ENCODE assay signal across 8 cellular contexts in the genomic region with DNA sequence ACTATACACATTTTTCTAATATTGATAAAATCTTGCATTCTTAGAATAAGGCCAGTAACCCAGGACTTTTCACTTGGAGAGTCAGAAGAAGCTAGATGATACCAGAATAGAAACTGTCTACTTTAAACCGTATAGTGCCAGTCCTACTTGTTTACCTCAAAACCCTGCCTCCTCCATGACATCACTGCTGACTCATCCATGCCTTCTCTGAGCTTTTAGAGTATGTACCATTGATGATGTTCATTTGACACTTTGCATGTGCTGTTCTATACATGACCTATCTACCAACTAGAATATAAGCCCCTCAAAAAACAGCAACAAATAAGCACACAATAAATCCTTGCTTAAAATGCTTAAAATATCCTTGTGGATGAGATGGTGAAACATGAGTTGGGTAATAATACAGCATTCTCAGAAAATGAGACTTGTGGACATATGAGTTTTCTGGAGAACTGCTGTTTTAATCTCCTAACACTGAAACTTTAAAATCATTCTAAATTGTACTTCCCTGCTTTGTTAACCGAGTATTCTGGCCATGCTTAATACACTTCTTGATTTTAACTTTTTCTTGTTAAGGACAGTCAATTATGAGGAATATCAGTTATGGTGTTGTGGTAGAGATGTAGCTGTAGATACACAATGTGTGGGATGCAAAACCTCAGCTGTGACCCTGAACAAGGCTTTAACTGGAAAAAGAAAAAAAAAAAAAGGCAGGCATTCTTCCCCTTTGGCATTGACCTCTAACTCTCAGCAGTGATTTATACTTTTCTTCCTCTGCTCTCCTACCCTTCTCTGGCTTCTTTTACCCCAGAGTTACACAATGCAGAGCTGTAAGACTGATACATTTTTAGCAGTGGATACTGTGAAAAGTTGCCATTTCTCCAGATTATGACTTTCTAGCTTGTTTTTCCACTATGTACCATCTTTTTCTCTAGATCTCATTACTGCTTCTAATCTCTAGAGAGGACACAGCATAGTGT. TPM values are rescaled to one million over a fixed set of nuclear protein-coding genes. Genes with fewer than 3 reads are reported as not detected.
DNase-seq lines count a peak whose midpoint lies in the region; ATAC-seq, FAIRE-seq and TF ChIP-seq lines count a peak whose summit lies in the region.

No MANE protein-coding gene starts in this region.

- no peak overlapping the region for H3K27ac Mint-ChIP-seq in H9

- H3K79me2 ChIP-seq in H9 (ENCODE audit: insufficient read depth, low read length) = peaks cover 1% of the 10 kb centered on the region; the same call in 1 of the 2 replicates

- H2AFZ ChIP-seq in H9 (ENCODE audit: low read length) = no peak overlapping the region

- H3K4me3 Mint-ChIP-seq in H9 = peak overlapping the region in 1 of 2 experiments; percentile 94; a peak in 2 of 5 replicates

- peaks cover 13% of the 10 kb centered on the region for H3K27me3 ChIP-seq in iPS-20b (ENCODE audit: insufficient read depth, low read length)
- H3K27me3 ChIP-seq in H9 (ENCODE audit: insufficient read depth, low read length) = no peaks in the 10 kb centered on the region; the same call in 1 of the 2 replicates
- no peaks in the 10 kb centered on the region for H3K27me3 ChIP-seq in Peyer's patch

- H3K36me3 ChIP-seq in iPS-20b (ENCODE audit: insufficient read depth, low read depth, low read length) = no peaks in the 10 kb centered on the region
- H3K36me3 ChIP-seq in Peyer's patch = no peaks in the 10 kb centered on the region

- TF ChIP-seq CTCF in H9 (conservative IDR thresholded peaks at IDR 0.05) = no peak
- no peak for TF ChIP-seq CTCF in Peyer's patch (IDR thresholded peaks at IDR 0.05)

- H3K9me3 Mint-ChIP-seq in H9 = no peaks in the 10 kb centered on the region; a peak in 2 of 5 replicates

- no peak overlapping the region for H3K18ac ChIP-seq in H9 (ENCODE audit: insufficient read length, low read depth, low read length)

- WGBS in H9 (ENCODE audit: extremely low coverage, insufficient read length, low lambda C conversion rate) = no CpG with 5 or more reads among the region's 2 CpGs

- peak; percentile 31 for ATAC-seq in HG02798 (IDR thresholded peaks at IDR 0.05; ENCODE audit: poor library complexity, unreplicated experiment)

- H2BK20ac ChIP-seq in H9 (ENCODE audit: low read depth, low read length, poor library complexity, severe bottlenecking) = no peak overlapping the region

- peak overlapping the region; percentile 90; the same call in 1 of the 2 replicates for H3K4me3 ChIP-seq in iPS-20b (ENCODE audit: low read length)
- no peak overlapping the region for H3K4me3 ChIP-seq in Peyer's patch

- peak overlapping the region; percentile 28; the same call in 1 of the 2 replicates for H3K9ac ChIP-seq in iPS-20b (ENCODE audit: low read depth, low read length)
- H3K9ac ChIP-seq in H9 (ENCODE audit: extremely low read depth, insufficient read length, low read length) = no peak overlapping the region

- no peak overlapping the region for H3K14ac ChIP-seq in H9 (ENCODE audit: insufficient read depth, low read length)

- no peak overlapping the region for H2BK5ac ChIP-seq in H9 (ENCODE audit: insufficient read length, low read length)

- H3K9me3 ChIP-seq in iPS-20b (ENCODE audit: insufficient read depth, low read depth, low read length) (no peaks in the 10 kb centered on the region), H9 (ENCODE audit: control insufficient read depth, low read depth, low read length) (no peaks in the 10 kb centered on the region), Peyer's patch (no peaks in the 10 kb centered on the region)

- H2BK12ac ChIP-seq in H9 (ENCODE audit: insufficient read length, low read depth, low read length) = no peak overlapping the region

- DNase-seq in GM18507 (ENCODE audit: extremely low spot score, insufficient read length, low read depth) (no peak), RKO (ENCODE audit: low spot score) (peak; percentile 84), H9 (no peak), Peyer's patch (no peak)
- peak; percentile 62 for DNase-seq in activated naive CD4-positive, alpha-beta T cell treated with anti-CD3 and anti-CD28 coated beads, Interleukin-2, amount 50 U/mL, for 16 hours
- DNase-seq in stimulated activated CD8-positive, alpha-beta memory T cell treated with anti-CD3 and anti-CD28 coated beads, Interleukin-15, amount 100 ng/mL, for 48 hours (ENCODE audit: low read depth in 2 of 2) = peak; percentile 42 to 61

- peak; percentile 45 for FAIRE-seq in GM18507 (lab: Jason Lieb, UNC)

- no peak overlapping the region for H2BK120ac ChIP-seq in H9 (ENCODE audit: low read depth, low read length, poor library complexity, severe bottlenecking)

- H4K20me1 ChIP-seq in H9 (ENCODE audit: control insufficient read depth, insufficient read depth, insufficient read length) = no peaks in the 10 kb centered on the region

- H3K27ac ChIP-seq in iPS-20b (ENCODE audit: low read length) = no peak overlapping the region
- no peak overlapping the region for H3K27ac ChIP-seq in H9 (ENCODE audit: insufficient read length, low read depth, low read length)
- peak overlapping the region in 1 of 4 donors; percentile 90 for H3K27ac ChIP-seq in Peyer's patch

- no peak overlapping the region for H4K5ac ChIP-seq in H9 (ENCODE audit: insufficient read length, low read depth, low read length)

- H3T11ph ChIP-seq in H9 (ENCODE audit: low read length) = no peak overlapping the region

- no peak overlapping the region for H4K91ac ChIP-seq in H9 (ENCODE audit: insufficient read length, low read depth, low read length)

- H3K27me3 Mint-ChIP-seq in H9 (ENCODE audit: low read depth) = peaks cover 11% of the 10 kb centered on the region

- no peak overlapping the region for H3K4ac ChIP-seq in H9 (ENCODE audit: low read depth, low read length)

- H3K4me2 ChIP-seq in H9 (ENCODE audit: insufficient read depth, insufficient read length, low read length) = no peak overlapping the region

- peaks cover 19 to 33% of the 10 kb centered on the region in 2 experiments for H3K4me1 Mint-ChIP-seq in H9

- H2BK15ac ChIP-seq in H9 (ENCODE audit: low read depth, low read length) = no peak overlapping the region

- H3K23ac ChIP-seq in H9 (ENCODE audit: insufficient read length, low read depth, low read length) = no peak overlapping the region

- H4K8ac ChIP-seq in H9 (replicated peaks; ENCODE audit: insufficient read length, low read depth, low read length) = no peak overlapping the region

- peaks cover 12% of the 10 kb centered on the region for H3K4me1 ChIP-seq in iPS-20b (ENCODE audit: insufficient read depth, low read length)
- no peaks in the 10 kb centered on the region for H3K4me1 ChIP-seq in H9 (ENCODE audit: insufficient read depth, low read length)
- peaks cover 0 to 25% (median 3%) of the 10 kb centered on the region in 4 donors for H3K4me1 ChIP-seq in Peyer's patch

- H3K23me2 ChIP-seq in H9 (ENCODE audit: insufficient read length, low read depth, low read length, poor library complexity, severe bottlenecking) = peaks cover 12% of the 10 kb centered on the region

- peaks cover 0 to 6% (median 2%) of the 10 kb centered on the region in 3 experiments; a peak in 4 of 7 replicates for H3K36me3 Mint-ChIP-seq in H9 (ENCODE audit: insufficient read depth in 1 of 3, low read depth in 3 of 3)

- H3K56ac ChIP-seq in H9 (ENCODE audit: insufficient read length, low read depth, low read length) = no peak overlapping the region

- H3K79me1 ChIP-seq in H9 (ENCODE audit: insufficient read depth, low read depth, low read length, poor library complexity, severe bottlenecking) = peaks cover 3% of the 10 kb centered on the region

- H2AK5ac ChIP-seq in H9 (ENCODE audit: insufficient read length, low read length) = no peak overlapping the region

- no peak for TF ChIP-seq POLR2A in Peyer's patch (IDR thresholded peaks at IDR 0.05)

RNA-seq across cellular contexts. Expression of gene CTNNAL1, which starts 2.3 kb away (rescaled TPM):
- total RNA-seq in H9 (2021) (51.9 and 52.9 TPM in 2 replicates), Peyer's patch (10 to 100 TPM in 1 of 4 donors, 1 to 10 TPM in 3; 4.4 to 40.4 (median 6.2) TPM)

Comparison
In these comparisons a context has a peak if more than half of its experiments do, and no peak if none do; other contexts are left out.
1. DNase-seq: peak in RKO (single experiment), activated naive CD4-positive, alpha-beta T cell treated with anti-CD3 and anti-CD28 coated beads, Interleukin-2, amount 50 U/mL, for 16 hours (single experiment) and stimulated activated CD8-positive, alpha-beta memory T cell treated with anti-CD3 and anti-CD28 coated beads, Interleukin-15, amount 100 ng/mL, for 48 hours (2 of 2); none in GM18507 (single experiment), H9 (single experiment) and Peyer's patch (0 of 3).